Comparison of ENCODE assay signal across 8 cellular contexts in genomic region chr19:12440412-12440762, GRCh38. TPM values are rescaled to one million over a fixed set of nuclear protein-coding genes. Genes with fewer than 3 reads are reported as not detected.
DNase-seq lines count a peak whose midpoint lies in the region; ATAC-seq, FAIRE-seq and TF ChIP-seq lines count a peak whose summit lies in the region.
"Not testable (repeated sequence)": the region's sequence is repeated elsewhere in the genome, so short reads cannot be mapped to it uniquely, and the experiment has no call there.

No MANE protein-coding gene starts in this region.

- ATAC-seq in GM19324 (IDR thresholded peaks at IDR 0.05; ENCODE audit: low FRiP score, unreplicated experiment) (peak; percentile 33), HG03139 (IDR thresholded peaks at IDR 0.05; ENCODE audit: unreplicated experiment) (peak; percentile 30)

- WGBS in liver: under 1% methylated on average over 26 of the region's 26 CpGs
- WGBS in small intestine, 3 donors: 0 to 1% (median 1%) methylated on average over 14 to 26 of the region's 26 CpGs

- POLR2A ChIA-PET in AG04449 (lab: Yijun Ruan, JAX): interaction anchor here (0.7 kb wide), 1 partner anchor 75 kb away, joined by 4 read pairs; the partner anchor contains the start of gene ZNF442

- DNase-seq in AG04449 (ENCODE audit: low read depth, low spot score): not testable (repeated sequence)
- DNase-seq in NCI-H524 (lab: John Stamatoyannopoulos, UW) (peak; percentile 34 to 52), activated T-cell treated with anti-CD3 and anti-CD28 coated beads for 24 hours (ENCODE audit: low read depth) (peak; percentile 9), small intestine (peak; percentile 20)

- FAIRE-seq in small intestine (lab: Jason Lieb, UNC): not testable (repeated sequence)

- H3K4me3 ChIP-seq in AG04449 (ENCODE audit: low read depth, low read length) (peak overlapping the region; percentile 84), liver (ENCODE audit: low read depth in 1 of 3, low read length in 3 of 3) (peak overlapping the region; percentile 76 to 88 (median 82)), small intestine (ENCODE audit: low read depth in 1 of 2, low read length in 2 of 2) (peak overlapping the region; percentile 43 to 83)
- H3K4me3 ChIP-seq in endocrine pancreas (ENCODE audit: control insufficient read depth, insufficient read depth, low read length): not testable (repeated sequence)

- not testable (repeated sequence) for H3K27me3 ChIP-seq in endocrine pancreas (ENCODE audit: control insufficient read depth, insufficient read depth, low read length); liver (ENCODE audit: control insufficient read depth in 4 of 4, insufficient read depth in 4 of 4, low read length in 3 of 4); small intestine (ENCODE audit: control insufficient read depth in 2 of 2, insufficient read depth in 2 of 2, low read length in 2 of 2)

- peak overlapping the region; percentile 63 to 69 for H3K27ac ChIP-seq in liver (ENCODE audit: low read depth in 1 of 2, low read length in 2 of 2)
- H3K27ac ChIP-seq in small intestine (ENCODE audit: low read depth in 1 of 2, low read length in 1 of 2): peak overlapping the region; percentile 68 to 90

- CTCF ChIA-PET in AG04449 (lab: Yijun Ruan, JAX): not testable (repeated sequence)

- H3K9ac ChIP-seq in endocrine pancreas (ENCODE audit: control insufficient read depth, insufficient read depth, low read length): peak overlapping the region; percentile 77
- H3K9ac ChIP-seq in liver (ENCODE audit: low read depth in 1 of 2, low read length in 2 of 2): peak overlapping the region in 1 of 2 donors; percentile 24

- H3K4me1 ChIP-seq in endocrine pancreas (ENCODE audit: control insufficient read depth, insufficient read depth, low read length); liver (ENCODE audit: control insufficient read depth in 4 of 4, insufficient read depth in 4 of 4, low read length in 3 of 4); small intestine (ENCODE audit: control insufficient read depth in 2 of 2, insufficient read depth in 1 of 2, low read depth in 1 of 2, low read length in 1 of 2): not testable (repeated sequence)

- not testable (repeated sequence) for H3K9me3 ChIP-seq in endocrine pancreas (ENCODE audit: control insufficient read depth, low read length); liver (ENCODE audit: control insufficient read depth in 4 of 4, low read length in 3 of 4); small intestine (ENCODE audit: control insufficient read depth, low read depth)

- TF ChIP-seq CTCF in AG04449 (IDR thresholded peaks at IDR 0.05; ENCODE audit: insufficient read depth, low read length, missing control alignments); liver (IDR thresholded peaks at IDR 0.05; ENCODE audit: low read depth, low read length, missing input control): not testable (repeated sequence)

- not testable (repeated sequence) for TF ChIP-seq RAD21 in liver (IDR thresholded peaks at IDR 0.05)

- H3K36me3 ChIP-seq in endocrine pancreas (ENCODE audit: control insufficient read depth, insufficient read depth, low read length); liver (ENCODE audit: control insufficient read depth in 4 of 4, insufficient read depth in 3 of 4, low read depth in 1 of 4, low read length in 3 of 4); small intestine (ENCODE audit: control insufficient read depth in 2 of 2, insufficient read depth in 2 of 2, low read length in 2 of 2): not testable (repeated sequence)

RNA-seq across cellular contexts. Expression of gene ZNF443, which starts 0.4 kb away (rescaled TPM):
- total RNA-seq in liver: 1 to 10 TPM; 2.6 to 7.4 TPM
- polyA plus RNA-seq in liver: 1 to 10 TPM; 1.1 to 1.9 TPM
- 1 to 10 TPM; 1.6 to 2.5 (median 2.2) TPM for polyA plus RNA-seq in small intestine

RNA-seq across cellular contexts. Expression of gene ZNF799, which starts 39.3 kb away (rescaled TPM):
- 1 to 10 TPM; 2.8 to 5.3 TPM for total RNA-seq in liver
- polyA plus RNA-seq in liver (1 to 10 TPM; 1.6 to 2.2 TPM), small intestine (1 to 10 TPM; 2.4 to 7.4 (median 3.4) TPM)

RNA-seq across cellular contexts. Expression of gene ZNF709, which starts 44.2 kb away (rescaled TPM):
- total RNA-seq in liver: 1 to 10 TPM; 1.3 to 1.9 TPM
- polyA plus RNA-seq in liver (under 1 TPM; 0.24 to 0.25 TPM), small intestine (under 1 TPM in 1 of 3 donors, not detected in 2; 0.76 TPM)
